ENCODE assay signal across 22 cellular contexts in genomic region chr1:46070164-46070814, GRCh38.
DNase-seq lines count a peak whose midpoint lies in the region; ATAC-seq and TF ChIP-seq lines count a peak whose summit lies in the region.
"Had no signal": no experiment of that assay in that cellular context is flagged by ENCODE, and none has a peak within 500 bp of the region (broad histone marks: within the 10 kb centered on the region; RNA-seq: fewer than 3 reads in every experiment).

No MANE protein-coding gene starts in this region.

- no peak overlapping the region for H3K18ac ChIP-seq in mesendoderm (ENCODE audit: low read length)

- no peak overlapping the region for H2BK5ac ChIP-seq in mesendoderm (ENCODE audit: low read length)

- H3K79me2 ChIP-seq in mesendoderm (ENCODE audit: control insufficient read depth, insufficient read depth, low read length): no peaks in the 10 kb centered on the region

- H3K23ac ChIP-seq in mesendoderm (ENCODE audit: low read length): no peak overlapping the region

- no peak for TF ChIP-seq POLR2A in adrenal gland (IDR thresholded peaks at IDR 0.05)

- H3K9me3 ChIP-seq in adrenal gland (replicated peaks in 1 of 3): no peaks in the 10 kb centered on the region
- H3K9me3 ChIP-seq: ascending aorta, HAP-1, MG63, SJSA1, tibial artery had no signal

- H4K5ac ChIP-seq in mesendoderm (ENCODE audit: low read length): no peak overlapping the region

- H3K4me3 ChIP-seq in adrenal gland: peak overlapping the region in 1 of 4 donors; percentile 28
- no peak overlapping the region for H3K4me3 ChIP-seq in mesendoderm (ENCODE audit: low read length)
- H3K4me3 ChIP-seq: ascending aorta, HAP-1, MG63, SJSA1, tibial artery had no signal

- no peak overlapping the region for H4K8ac ChIP-seq in mesendoderm (ENCODE audit: low read depth, low read length)

- H3K4ac ChIP-seq in mesendoderm (ENCODE audit: low read depth, low read length): no peak overlapping the region

- no peak overlapping the region for H2BK120ac ChIP-seq in mesendoderm (ENCODE audit: low read depth, low read length)

- ATAC-seq in GM21786 (IDR thresholded peaks at IDR 0.05; ENCODE audit: unreplicated experiment): no peak
- ATAC-seq: CD8-positive, alpha-beta T cell had no signal

- TF ChIP-seq CTCF in adrenal gland (IDR thresholded peaks at IDR 0.05): no peak

- H2BK15ac ChIP-seq in mesendoderm (replicated peaks; ENCODE audit: low read depth): no peak overlapping the region

- DNase-seq in CD1c-positive myeloid dendritic cell (ENCODE audit: extremely low spot score) (peak; percentile 83), MV-4-11 (lab: John Stamatoyannopoulos, UW) (peak; percentile 93), adrenal gland (peak in 3 of 7 donors; percentile 28 to 38 (median 33)), myocyte (ENCODE audit: low read depth) (peak; percentile 39), mesendoderm (no peak), HT-29 (ENCODE audit: low spot score) (no peak), SK-N-DZ (ENCODE audit: low spot score) (no peak)
- DNase-seq: activated CD4-positive, alpha-beta T cell treated with anti-CD3 and anti-CD28 coated beads for 4 hours; activated naive CD4-positive, alpha-beta T cell treated with anti-CD3 and anti-CD28 coated beads for 36 hours; CD8-positive, alpha-beta T cell; endodermal cell; hippocampal formation; kidney; MG63; NCI-H187 treated with DMSO at 0.1 percent for 48 hours; stimulated activated naive CD4-positive, alpha-beta T cell treated with Interleukin-2 at 50 U/mL for 16 hours; T1000; tibial artery had no signal

- WGBS in adrenal gland, 4 donors: 35 to 56% (median 40%) methylated on average over 6 of the region's 6 CpGs
- no CpG with 5 or more reads among the region's 6 CpGs for WGBS in mesendoderm (ENCODE audit: extremely low coverage, insufficient coverage, low lambda C conversion rate)

- no peak overlapping the region for H3K4me2 ChIP-seq in mesendoderm (ENCODE audit: low read length)

- H3K9ac ChIP-seq in mesendoderm (ENCODE audit: low read length): no peak overlapping the region

- H3K79me1 ChIP-seq in mesendoderm (ENCODE audit: low read length): no peaks in the 10 kb centered on the region

- no peak overlapping the region for H2AK5ac ChIP-seq in mesendoderm (ENCODE audit: low read length)

- no peak overlapping the region for H3K56ac ChIP-seq in mesendoderm (ENCODE audit: low read length)

- H3K27ac ChIP-seq in adrenal gland (peak overlapping the region in 4 of 5 donors; percentile 13 to 52 (median 24)), mesendoderm (ENCODE audit: low read depth, low read length) (no peak overlapping the region)
- H3K27ac ChIP-seq: ascending aorta, SJSA1, tibial artery had no signal

- peaks cover 0 to 3% of the 10 kb centered on the region in 2 donors for H3K36me3 ChIP-seq in adrenal gland (replicated peaks in 1 of 2)
- no peaks in the 10 kb centered on the region for H3K36me3 ChIP-seq in mesendoderm (ENCODE audit: control insufficient read depth, insufficient read depth, low read length)
- H3K36me3 ChIP-seq: ascending aorta, HAP-1, MG63 had no signal

- no peaks in the 10 kb centered on the region for H3K27me3 ChIP-seq in adrenal gland
- no peaks in the 10 kb centered on the region for H3K27me3 ChIP-seq in mesendoderm (ENCODE audit: insufficient read depth, low read length, poor library complexity)
- H3K27me3 ChIP-seq: ascending aorta, MG63, SJSA1, tibial artery had no signal

- H3K4me1 ChIP-seq in adrenal gland (replicated peaks in 1 of 2): peaks cover 18 to 24% of the 10 kb centered on the region in 2 donors
- H3K4me1 ChIP-seq in mesendoderm (ENCODE audit: control insufficient read depth, low read depth, low read length): no peaks in the 10 kb centered on the region
- H3K4me1 ChIP-seq: ascending aorta, SJSA1 had no signal

- intact Hi-C loops in adrenal gland (cut with DNase I): loop anchor here in 1 of 2 donors (10.0 kb wide), 1 partner anchor 55 kb away; no protein-coding TSS in a partner anchor

Comparison
In these comparisons a context has a peak if more than half of its experiments do, and no peak if none do; other contexts are left out.
1. DNase-seq: peak in CD1c-positive myeloid dendritic cell (single experiment), MV-4-11 (single experiment) and myocyte (single experiment); none in mesendoderm (single experiment), HT-29 (single experiment) and SK-N-DZ (single experiment).